13 cellular contexts compared by ENCODE assay signal in the genomic region with DNA sequence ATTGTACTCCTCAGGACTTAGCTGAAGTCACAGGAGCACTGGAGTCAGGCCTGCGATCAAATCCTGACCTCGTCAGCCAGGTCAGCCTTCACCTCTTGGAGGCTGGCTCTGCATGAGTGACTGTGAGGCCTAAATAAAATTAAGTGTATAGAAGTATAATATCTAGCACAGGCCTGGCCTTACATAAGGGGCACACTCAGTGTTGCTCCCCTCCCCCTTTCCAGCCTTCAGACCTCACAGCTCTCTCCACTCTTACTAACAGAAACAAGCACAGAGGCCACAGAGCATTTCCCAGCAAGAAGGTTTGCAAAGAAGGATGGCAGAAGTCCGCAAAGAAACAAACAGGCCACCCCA.
DNase-seq lines count a peak whose midpoint lies in the region; ATAC-seq, FAIRE-seq and TF ChIP-seq lines count a peak whose summit lies in the region.
"Had no signal": no experiment of that assay in that cellular context is flagged by ENCODE, and none has a peak within 500 bp of the region (broad histone marks: within the 10 kb centered on the region; RNA-seq: fewer than 3 reads in every experiment).

No MANE protein-coding gene starts in this region.

- TF ChIP-seq RAD21 in GM12878 (IDR thresholded peaks at IDR 0.05; ENCODE audit: insufficient read depth, low read depth, low read length): no peak

- H3K4me2 ChIP-seq in GM12878 (ENCODE audit: control insufficient read depth, insufficient read depth): peak overlapping the region; percentile 85

- peak overlapping the region; percentile 30; the same call in 1 of the 2 replicates for H3K9ac ChIP-seq in GM12878 (ENCODE audit: control insufficient read depth, insufficient read depth, low read length)

- peaks cover 14% of the 10 kb centered on the region for H3K79me2 ChIP-seq in GM12878 (ENCODE audit: control insufficient read depth, insufficient read depth, low read length)

- H3K36me3 ChIP-seq in GM12878 (ENCODE audit: control insufficient read depth in 2 of 2, insufficient read depth in 2 of 2, low read length in 1 of 2): no peaks in the 10 kb centered on the region
- no peaks in the 10 kb centered on the region for H3K36me3 ChIP-seq in small intestine (ENCODE audit: control insufficient read depth in 2 of 2, insufficient read depth in 2 of 2, low read length in 2 of 2)
- H3K36me3 ChIP-seq: ascending aorta had no signal

- TF ChIP-seq POLR2A in GM12878 (IDR thresholded peaks at IDR 0.05; ENCODE audit: low read depth, low read length): no peak

- TF ChIP-seq CTCF in GM12878 (IDR thresholded peaks at IDR 0.05 in 2 of 3, conservative IDR thresholded peaks at IDR 0.05 in 1 of 3; ENCODE audit: control insufficient read depth in 2 of 3, extremely low read depth in 1 of 3, insufficient read depth in 1 of 3, low read depth in 3 of 3, low read length in 3 of 3): no peak

- in situ Hi-C loops in GM12878 (cut with MboI): no loop called here

- peaks cover 55% of the 10 kb centered on the region for H3K4me1 ChIP-seq in GM12878 (ENCODE audit: control insufficient read depth, insufficient read depth, low read length)
- no peaks in the 10 kb centered on the region for H3K4me1 ChIP-seq in small intestine (ENCODE audit: control insufficient read depth in 2 of 2, insufficient read depth in 1 of 2, low read depth in 1 of 2, low read length in 1 of 2)
- H3K4me1 ChIP-seq: ascending aorta had no signal

- H3K27me3 ChIP-seq in GM12878 (replicated peaks in 1 of 2; ENCODE audit: control insufficient read depth in 2 of 2, insufficient read depth in 2 of 2, low read length in 1 of 2) (no peaks in the 10 kb centered on the region), small intestine (ENCODE audit: control insufficient read depth in 2 of 2, insufficient read depth in 2 of 2, low read length in 2 of 2) (no peaks in the 10 kb centered on the region)
- H3K27me3 ChIP-seq: ascending aorta had no signal

- DNase-seq in GM12878 (ENCODE audit: low read depth, low spot score) (no peak), small intestine (no peak), SW480 (ENCODE audit: low spot score) (no peak), NCI-H1436 treated with DMSO at 0.1 percent for 48 hours (lab: John Stamatoyannopoulos, UW) (no peak)
- DNase-seq in stimulated activated CD4-positive, alpha-beta T cell treated with anti-CD3 and anti-CD28 coated beads, Interleukin-12 subunit alpha, Interleukin-12 subunit beta, amount 100 ng/mL, for 4 hours: no peak
- DNase-seq: DMS79 treated with DMSO at 0.1 percent for 48 hours, NCI-H1694, PC-3 had no signal

- no TSS peak for BruUV-seq in GM12878 (replicated peaks; lab: Mats Ljungman, UMichigan)

- H3K27ac ChIP-seq in GM12878 (ENCODE audit: control insufficient read depth, insufficient read depth) (peak overlapping the region; percentile 82), small intestine (ENCODE audit: low read depth in 1 of 2, low read length in 1 of 2) (peak overlapping the region; percentile 79 to 92)
- H3K27ac ChIP-seq: ascending aorta had no signal

- RAD21 ChIA-PET in GM12878 (lab: Charles Lee; ENCODE audit: unreplicated experiment): interaction anchor here (0.9 to 5.1 kb wide), 16 partner anchors 8 to 180 kb away, joined by 3 to 54 read pairs (median 5); partner anchors contain the start of gene TRERF1

- CTCF ChIA-PET in GM12878 (lab: Yijun Ruan, JAX): interaction anchor here (0.6 to 3.2 kb wide), 14 partner anchors 11 to 894 kb away, joined by 3 to 20 read pairs (median 3); no protein-coding TSS in a partner anchor

- 26% methylated on average over 3 of the region's 3 CpGs for WGBS in GM12878 (ENCODE audit: insufficient coverage, insufficient replicate concordance, low lambda C conversion rate, missing lambda C conversion rate)
- 75 to 89% (median 84%) methylated on average over 3 of the region's 3 CpGs for WGBS in small intestine, 3 donors

- ATAC-seq in GM18498 (IDR thresholded peaks at IDR 0.05; ENCODE audit: unreplicated experiment) (peak; percentile 13), HG03442 (IDR thresholded peaks at IDR 0.05; ENCODE audit: unreplicated experiment) (peak; percentile 2), GM12878 (no peak)
- ATAC-seq: PC-3 had no signal

- intact Hi-C loops in GM12878 (cut with micrococcal nuclease; ENCODE audit: unreplicated experiment): loop anchor here (5.0 kb wide), 1 partner anchor 85 kb away; the partner anchor contains the start of gene TRERF1

- no peak for FAIRE-seq in GM12878 (lab: Jason Lieb, UNC)
- no peak for FAIRE-seq in small intestine (lab: Jason Lieb, UNC)
- FAIRE-seq: islet of Langerhans, urothelium cell line had no signal

- H4K20me1 ChIP-seq in GM12878 (ENCODE audit: control insufficient read depth, insufficient read depth): no peaks in the 10 kb centered on the region

- POLR2A ChIA-PET in GM12878 (lab: Charles Lee): interaction anchor here (0.5 to 2.8 kb wide), 9 partner anchors 15 to 448 kb away, joined by 3 to 12 read pairs (median 4); partner anchors contain the start of gene TRERF1

- peak overlapping the region; percentile 35; the same call in 1 of the 2 replicates for H3K4me3 ChIP-seq in GM12878
- no peak overlapping the region for H3K4me3 ChIP-seq in small intestine (ENCODE audit: low read depth in 1 of 2, low read length in 2 of 2)
- H3K4me3 ChIP-seq: ascending aorta had no signal

- peak overlapping the region; percentile 7 for H2AFZ ChIP-seq in GM12878 (ENCODE audit: control insufficient read depth, low read depth, low read length)

- SMC1A ChIA-PET in GM12878 (lab: Charles Lee; ENCODE audit: uncharacterized antibody, unreplicated experiment): interaction anchor here (0.8 to 4.5 kb wide), 21 partner anchors 8 to 180 kb away, joined by 3 to 65 read pairs (median 5); partner anchors contain the start of gene TRERF1

- TF ChIP-seq EP300 in GM12878 (IDR thresholded peaks at IDR 0.05; ENCODE audit: borderline replicate concordance in 1 of 2, control insufficient read depth in 1 of 2, low read depth in 2 of 2, low read length in 2 of 2): no peak

- no peaks in the 10 kb centered on the region; the same call in 2 of the 3 replicates for H3K9me3 ChIP-seq in GM12878 (replicated peaks; ENCODE audit: control insufficient read depth, insufficient read depth, low read length)
- H3K9me3 ChIP-seq in small intestine (ENCODE audit: control insufficient read depth, low read depth): no peaks in the 10 kb centered on the region
- H3K9me3 ChIP-seq: ascending aorta had no signal

TF ChIP-seq in GM12878, 131 proteins besides CTCF, POLR2A, EP300 and RAD21:
- TF ChIP-seq TCF3 (IDR thresholded peaks at IDR 0.05; ENCODE audit: borderline replicate concordance, insufficient read depth, low read depth, low read length) (0 out of 2 replicates have a peak, but pooled peaks have one; percentile 2), ETV6 (conservative IDR thresholded peaks at IDR 0.05 in 1 of 2, IDR thresholded peaks at IDR 0.05 in 1 of 2; ENCODE audit: borderline replicate concordance in 1 of 2, low read depth in 1 of 2) (no peak), WRNIP1 (IDR thresholded peaks at IDR 0.05; ENCODE audit: borderline replicate concordance, low read depth, low read length) (0 out of 2 replicates have a peak, but pooled peaks have one; percentile 66), CBX3 (IDR thresholded peaks at IDR 0.05; ENCODE audit: borderline replicate concordance, low read depth) (no peak), STAT1 (conservative IDR thresholded peaks at IDR 0.05) (no peak), RB1 (IDR thresholded peaks at IDR 0.05; ENCODE audit: borderline replicate concordance) (0 out of 2 replicates have a peak, but pooled peaks have one; percentile 3), NFYA (IDR thresholded peaks at IDR 0.05; ENCODE audit: borderline replicate concordance, low read depth, low read length) (no peak)
- TF ChIP-seq, protein P1, sequence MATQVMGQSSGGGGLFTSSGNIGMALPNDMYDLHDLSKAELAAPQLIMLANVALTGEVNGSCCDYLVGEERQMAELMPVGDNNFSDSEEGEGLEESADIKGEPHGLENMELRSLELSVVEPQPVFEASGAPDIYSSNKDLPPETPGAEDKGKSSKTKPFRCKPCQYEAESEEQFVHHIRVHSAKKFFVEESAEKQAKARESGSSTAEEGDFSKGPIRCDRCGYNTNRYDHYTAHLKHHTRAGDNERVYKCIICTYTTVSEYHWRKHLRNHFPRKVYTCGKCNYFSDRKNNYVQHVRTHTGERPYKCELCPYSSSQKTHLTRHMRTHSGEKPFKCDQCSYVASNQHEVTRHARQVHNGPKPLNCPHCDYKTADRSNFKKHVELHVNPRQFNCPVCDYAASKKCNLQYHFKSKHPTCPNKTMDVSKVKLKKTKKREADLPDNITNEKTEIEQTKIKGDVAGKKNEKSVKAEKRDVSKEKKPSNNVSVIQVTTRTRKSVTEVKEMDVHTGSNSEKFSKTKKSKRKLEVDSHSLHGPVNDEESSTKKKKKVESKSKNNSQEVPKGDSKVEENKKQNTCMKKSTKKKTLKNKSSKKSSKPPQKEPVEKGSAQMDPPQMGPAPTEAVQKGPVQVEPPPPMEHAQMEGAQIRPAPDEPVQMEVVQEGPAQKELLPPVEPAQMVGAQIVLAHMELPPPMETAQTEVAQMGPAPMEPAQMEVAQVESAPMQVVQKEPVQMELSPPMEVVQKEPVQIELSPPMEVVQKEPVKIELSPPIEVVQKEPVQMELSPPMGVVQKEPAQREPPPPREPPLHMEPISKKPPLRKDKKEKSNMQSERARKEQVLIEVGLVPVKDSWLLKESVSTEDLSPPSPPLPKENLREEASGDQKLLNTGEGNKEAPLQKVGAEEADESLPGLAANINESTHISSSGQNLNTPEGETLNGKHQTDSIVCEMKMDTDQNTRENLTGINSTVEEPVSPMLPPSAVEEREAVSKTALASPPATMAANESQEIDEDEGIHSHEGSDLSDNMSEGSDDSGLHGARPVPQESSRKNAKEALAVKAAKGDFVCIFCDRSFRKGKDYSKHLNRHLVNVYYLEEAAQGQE (IDR thresholded peaks at IDR 0.05; ENCODE audit: low read depth, low read length): no peak
